ENCODE assay signal across 8 cellular contexts in the genomic region with DNA sequence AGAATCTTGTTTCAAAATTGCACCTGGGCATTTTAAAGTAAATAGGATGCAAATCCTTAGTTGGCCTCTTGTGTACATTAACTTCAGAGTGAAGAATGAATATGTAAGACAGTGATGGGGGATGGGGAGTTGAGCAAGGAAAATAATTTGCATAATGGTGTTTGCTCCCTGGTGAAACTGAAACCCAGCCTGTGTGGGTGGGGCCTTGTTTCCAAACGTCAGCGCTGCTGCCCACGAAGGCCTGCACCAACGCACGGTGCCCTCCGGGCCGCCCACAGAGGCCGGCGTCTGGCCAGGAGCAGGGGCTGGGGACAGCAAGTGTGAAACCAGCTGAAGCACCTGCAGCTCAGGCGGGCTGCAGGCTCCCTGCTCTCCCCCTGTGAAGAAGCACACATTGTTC.
DNase-seq lines count a peak whose midpoint lies in the region; ATAC-seq, FAIRE-seq and TF ChIP-seq lines count a peak whose summit lies in the region.
"Not testable (repeated sequence)": the region's sequence is repeated elsewhere in the genome, so short reads cannot be mapped to it uniquely, and the experiment has no call there.

No MANE protein-coding gene starts in this region.

- not testable (repeated sequence) for H3K27ac ChIP-seq in GM12878 (ENCODE audit: control insufficient read depth, insufficient read depth)

- POLR2A ChIA-PET in GM12878 (lab: Charles Lee), result not testable (repeated sequence)

- intact Hi-C loops in GM12878 (cut with micrococcal nuclease; ENCODE audit: unreplicated experiment); left colon (cut with DNase I, micrococcal nuclease): not testable (repeated sequence)

- H3K36me3 ChIP-seq in GM12878 (ENCODE audit: control insufficient read depth in 2 of 2, insufficient read depth in 2 of 2, low read length in 1 of 2), result not testable (repeated sequence)

- H3K27me3 ChIP-seq in GM12878 (replicated peaks in 1 of 2; ENCODE audit: control insufficient read depth in 2 of 2, insufficient read depth in 2 of 2, low read length in 1 of 2), result not testable (repeated sequence)

- not testable (repeated sequence) for H3K9me3 Mint-ChIP-seq in stimulated activated effector memory CD8-positive, alpha-beta T cell treated with anti-CD3 and anti-CD28 coated beads, Interleukin-12 subunit alpha, Interleukin-12 subunit beta, amount 100 ng/mL, for 72 hours

- H3K79me2 ChIP-seq in GM12878 (ENCODE audit: control insufficient read depth, insufficient read depth, low read length), result not testable (repeated sequence)

- not testable (repeated sequence) for TF ChIP-seq POLR2A in GM12891 (IDR thresholded peaks at IDR 0.05; ENCODE audit: low read depth, low read length); GM12878 (IDR thresholded peaks at IDR 0.05; ENCODE audit: low read depth, low read length)

- FAIRE-seq in GM12891 (lab: Jason Lieb, UNC), result peak; percentile 86
- not testable (repeated sequence) for FAIRE-seq in GM12878 (lab: Jason Lieb, UNC)

- not testable (repeated sequence) for TF ChIP-seq RAD21 in GM12878 (IDR thresholded peaks at IDR 0.05; ENCODE audit: insufficient read depth, low read depth, low read length)

- H3K36me3 Mint-ChIP-seq in stimulated activated effector memory CD8-positive, alpha-beta T cell treated with anti-CD3 and anti-CD28 coated beads, Interleukin-12 subunit alpha, Interleukin-12 subunit beta, amount 100 ng/mL, for 72 hours, result peaks cover 24% of the 10 kb centered on the region

- H3K4me1 Mint-ChIP-seq in stimulated activated effector memory CD8-positive, alpha-beta T cell treated with anti-CD3 and anti-CD28 coated beads, Interleukin-12 subunit alpha, Interleukin-12 subunit beta, amount 100 ng/mL, for 72 hours, result peaks cover 13% of the 10 kb centered on the region

- not testable (repeated sequence) for DNase-seq in GM12891 (ENCODE audit: insufficient read length, low spot score); GM12878 (ENCODE audit: low read depth, low spot score); left colon; stimulated activated effector memory CD8-positive, alpha-beta T cell treated with anti-CD3 and anti-CD28 coated beads, Interleukin-12 subunit alpha, Interleukin-12 subunit beta, amount 100 ng/mL, for 72 hours (ENCODE audit: low spot score in 2 of 2)

- H3K4me3 ChIP-seq in GM12878, result not testable (repeated sequence)

- no CpG with 5 or more reads among the region's 10 CpGs for WGBS in GM12878 (ENCODE audit: insufficient coverage, insufficient replicate concordance, low lambda C conversion rate, missing lambda C conversion rate)

- BruUV-seq in GM12878 (replicated peaks; lab: Mats Ljungman, UMichigan), result not testable (repeated sequence)

- CTCF ChIA-PET in GM12878 (lab: Yijun Ruan, JAX), result not testable (repeated sequence)

- RAD21 ChIA-PET in GM12878 (lab: Charles Lee; ENCODE audit: unreplicated experiment), result not testable (repeated sequence)

- not testable (repeated sequence) for H3K4me1 ChIP-seq in GM12878 (ENCODE audit: control insufficient read depth, insufficient read depth, low read length)

- peak; percentile 92 for ATAC-seq in GM19452 (IDR thresholded peaks at IDR 0.05; ENCODE audit: unreplicated experiment)
- ATAC-seq in HG02759 (IDR thresholded peaks at IDR 0.05; ENCODE audit: unreplicated experiment), result peak; percentile 95
- peak; percentile 93 for ATAC-seq in HG03378 (IDR thresholded peaks at IDR 0.05; ENCODE audit: unreplicated experiment)
- peak; percentile 89 for ATAC-seq in SK-N-SH treated with all-trans-retinoic acid at 6 μM for 48 hours
- peak; percentile 96 for ATAC-seq in GM12878
- ATAC-seq in left colon, result peak; percentile 55
- peak; percentile 82 for ATAC-seq in stimulated activated effector memory CD8-positive, alpha-beta T cell treated with anti-CD3 and anti-CD28 coated beads, Interleukin-12 subunit alpha, Interleukin-12 subunit beta, amount 100 ng/mL, for 72 hours

- TF ChIP-seq EP300 in GM12878 (IDR thresholded peaks at IDR 0.05; ENCODE audit: borderline replicate concordance in 1 of 2, control insufficient read depth in 1 of 2, low read depth in 2 of 2, low read length in 2 of 2), result not testable (repeated sequence)

- not testable (repeated sequence) for H3K9me3 ChIP-seq in GM12878 (replicated peaks; ENCODE audit: control insufficient read depth, insufficient read depth, low read length)

- in situ Hi-C loops in GM12878 (cut with MboI), result loop anchor here (25.0 kb wide), 1 partner anchor 526 kb away; the partner anchor contains the start of gene RNU2-63P

- H3K4me2 ChIP-seq in GM12878 (ENCODE audit: control insufficient read depth, insufficient read depth), result not testable (repeated sequence)

- H3K9ac ChIP-seq in GM12878 (ENCODE audit: control insufficient read depth, insufficient read depth, low read length), result not testable (repeated sequence)

- SMC1A ChIA-PET in GM12878 (lab: Charles Lee; ENCODE audit: uncharacterized antibody, unreplicated experiment), result not testable (repeated sequence)

- not testable (repeated sequence) for H4K20me1 ChIP-seq in GM12878 (ENCODE audit: control insufficient read depth, insufficient read depth)

- H3K4me3 Mint-ChIP-seq in stimulated activated effector memory CD8-positive, alpha-beta T cell treated with anti-CD3 and anti-CD28 coated beads, Interleukin-12 subunit alpha, Interleukin-12 subunit beta, amount 100 ng/mL, for 72 hours, result peak overlapping the region; percentile 37

- TF ChIP-seq CTCF in GM12878 (IDR thresholded peaks at IDR 0.05 in 2 of 3, conservative IDR thresholded peaks at IDR 0.05 in 1 of 3; ENCODE audit: control insufficient read depth in 2 of 3, extremely low read depth in 1 of 3, insufficient read depth in 1 of 3, low read depth in 3 of 3, low read length in 3 of 3), result not testable (repeated sequence)

- not testable (repeated sequence) for H2AFZ ChIP-seq in GM12878 (ENCODE audit: control insufficient read depth, low read depth, low read length)

- peak overlapping the region; percentile 76 for H3K27ac Mint-ChIP-seq in stimulated activated effector memory CD8-positive, alpha-beta T cell treated with anti-CD3 and anti-CD28 coated beads, Interleukin-12 subunit alpha, Interleukin-12 subunit beta, amount 100 ng/mL, for 72 hours

TF ChIP-seq in GM12878, 131 proteins besides CTCF, POLR2A, EP300 and RAD21:
- peak; percentile 22; the same call in 1 of the 3 replicates for TF ChIP-seq POU2F2 (IDR thresholded peaks at IDR 0.05; ENCODE audit: borderline replicate concordance, low read depth, low read length)
TF ChIP-seq in GM12878: peak in this region for 1; not testable (repeated sequence) for 130.
